Comparison of ENCODE assay signal across 24 cellular contexts in the genomic region with DNA sequence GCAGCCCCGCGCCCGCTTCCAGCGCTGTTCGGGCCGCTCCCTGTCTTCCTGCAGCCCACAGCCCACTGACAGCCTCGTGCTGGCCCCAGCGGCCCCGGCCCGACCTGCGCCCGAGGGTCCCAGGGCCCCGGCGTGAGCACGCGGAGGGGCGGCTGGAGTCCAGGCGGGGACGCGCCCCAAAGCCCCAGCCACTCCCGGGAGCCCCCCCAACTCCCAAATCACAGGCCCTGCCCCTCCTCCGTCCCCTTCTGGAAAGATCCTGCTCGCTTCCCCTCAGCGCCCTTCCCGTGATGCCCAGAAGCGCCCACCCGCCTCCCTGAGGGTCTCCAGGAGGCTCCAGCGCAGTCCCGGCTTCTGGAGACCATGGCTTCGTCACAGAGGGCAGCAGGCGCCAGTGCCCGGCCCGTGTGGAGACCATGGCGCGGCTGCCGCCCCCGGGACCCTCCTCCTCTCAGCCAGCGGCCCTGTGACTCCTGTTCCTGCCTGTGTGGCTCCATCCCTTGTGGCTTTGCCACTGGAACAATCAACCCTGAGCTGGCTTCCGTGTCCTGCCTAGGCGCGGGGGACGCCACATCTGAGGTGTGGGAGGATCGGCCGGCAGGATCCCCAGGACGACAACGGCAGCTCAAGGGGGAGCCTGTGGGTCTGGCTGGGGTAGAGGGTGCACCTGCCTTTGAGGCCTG. TPM values are rescaled to one million over a fixed set of nuclear protein-coding genes. Genes with fewer than 3 reads are reported as not detected.
"Had no signal": no experiment of that assay in that cellular context is flagged by ENCODE, and none has a peak within 500 bp of the region (broad histone marks: within the 10 kb centered on the region; RNA-seq: fewer than 3 reads in every experiment).

No MANE protein-coding gene starts in this region.

- FAIRE-seq: keratinocyte, pancreas had no signal

- H3K36me3 ChIP-seq: colonic mucosa, esophagus squamous epithelium, pancreas, prostate gland, transverse colon had no signal

- DNase-seq: cerebellar nuclear complex; colonic mucosa; dermis blood vessel endothelial cell; esophagus squamous epithelium; foreskin fibroblast; immature natural killer cell; naive thymus-derived CD8-positive, alpha-beta T cell; stimulated activated CD4-positive, alpha-beta T cell treated with anti-CD3 and anti-CD28 coated beads, Interleukin-2, amount 100 ng/mL, for 24 hours; stimulated activated CD4-positive, alpha-beta T cell treated with anti-CD3 and anti-CD28 coated beads, Interleukin-4, amount 100 ng/mL, for 4 hours; stimulated activated naive B cell treated with anti-CD40 and anti-IgM and Interleukin-4, amounts not matched to agents 10 μg/mL and 1 μg/mL and 100 μg/mL, for 72 hours; stimulated activated naive CD8-positive, alpha-beta T cell treated with anti-CD3 and anti-CD28 coated beads, Interleukin-15, amount 100 ng/mL, for 72 hours; testis; transverse colon had no signal

- H3K27ac ChIP-seq: colonic mucosa, esophagus squamous epithelium, pancreas, prostate gland, testis, transverse colon had no signal

- H3K27me3 ChIP-seq: testis had no signal

- H3K4me1 ChIP-seq: testis had no signal

- H3K9me3 ChIP-seq: colonic mucosa, esophagus squamous epithelium, mucosa of descending colon, pancreas, prostate gland, testis, transverse colon had no signal

- ATAC-seq: left colon; mucosa of descending colon; naive thymus-derived CD8-positive, alpha-beta T cell; pancreas; stimulated activated naive B cell treated with anti-CD40 and anti-IgM and Interleukin-4, amounts not matched to agents 10 μg/mL and 1 μg/mL and 100 μg/mL, for 72 hours had no signal

- H3K4me3 ChIP-seq: colonic mucosa, esophagus squamous epithelium, mucosa of descending colon, pancreas, prostate gland, transverse colon had no signal

RNA-seq across cellular contexts. Expression of gene UTS2R, which starts 3.9 kb away (rescaled TPM):
- total RNA-seq: colonic mucosa; dermis blood vessel endothelial cell; epithelial cell of proximal tubule; esophagus squamous epithelium; left colon; lower leg skin; mucosa of descending colon; naive thymus-derived CD8-positive, alpha-beta T cell; prostate gland; sciatic nerve; subcutaneous adipose tissue; ureter had no signal
- polyA plus RNA-seq: immature natural killer cell; keratinocyte; naive thymus-derived CD8-positive, alpha-beta T cell; neural cell; pancreas had no signal

RNA-seq across cellular contexts. Expression of gene TEX19, which starts 16.5 kb away (rescaled TPM):
- total RNA-seq: colonic mucosa; dermis blood vessel endothelial cell; epithelial cell of proximal tubule; esophagus squamous epithelium; left colon; lower leg skin; mucosa of descending colon; naive thymus-derived CD8-positive, alpha-beta T cell; pancreas; sciatic nerve; subcutaneous adipose tissue; transverse colon; ureter had no signal
- polyA plus RNA-seq: immature natural killer cell; keratinocyte; naive thymus-derived CD8-positive, alpha-beta T cell; neural cell; pancreas had no signal

RNA-seq across cellular contexts. Expression of gene SECTM1, which starts 41.9 kb away (rescaled TPM):
- polyA plus RNA-seq: neural cell had no signal
